In genomic region chr3:106208266-106208665, GRCh38 we compare ENCODE assay signal across 2 cellular contexts.
TF ChIP-seq lines count a peak whose summit lies in the region.

No MANE protein-coding gene starts in this region.

TF ChIP-seq in SK-N-SH, 30 proteins besides CTCF, POLR2A, EP300 and RAD21 (continued from another document):
- TF ChIP-seq GATA2 (CRISPR knock-in tag; IDR thresholded peaks at IDR 0.05) (no peak), CHD2 (IDR thresholded peaks at IDR 0.05; ENCODE audit: low read length, partially characterized antibody) (no peak), TEAD4 (IDR thresholded peaks at IDR 0.05; ENCODE audit: borderline replicate concordance, insufficient read depth) (no peak), RCOR1 (IDR thresholded peaks at IDR 0.05; ENCODE audit: low read length) (no peak), NRF1 (IDR thresholded peaks at IDR 0.05; ENCODE audit: low read depth, low read length) (no peak), NFIC (IDR thresholded peaks at IDR 0.05; ENCODE audit: borderline replicate concordance) (no peak), FOXJ3 (CRISPR knock-in tag; IDR thresholded peaks at IDR 0.05) (no peak), IRF3 (IDR thresholded peaks at IDR 0.05; ENCODE audit: low read depth, low read length) (no peak), RFX5 (IDR thresholded peaks at IDR 0.05; ENCODE audit: low read length) (no peak)

TF ChIP-seq in SK-N-SH treated with all-trans-retinoic acid at 6 μM for 48 hours, 23 proteins besides CTCF, POLR2A, EP300 and RAD21 (continued from another document):
- no peak for TF ChIP-seq PATZ1 (CRISPR knock-in tag; IDR thresholded peaks at IDR 0.05; ENCODE audit: borderline replicate concordance)
- no peak for TF ChIP-seq ISL1 (CRISPR knock-in tag; IDR thresholded peaks at IDR 0.05)
- TF ChIP-seq CSDC2 (CRISPR knock-in tag; IDR thresholded peaks at IDR 0.05) = no peak
- no peak for TF ChIP-seq ZFP3 (CRISPR knock-in tag; IDR thresholded peaks at IDR 0.05)
- TF ChIP-seq TOX (CRISPR knock-in tag; IDR thresholded peaks at IDR 0.05; ENCODE audit: borderline replicate concordance) = no peak
- no peak for TF ChIP-seq TCF4 (CRISPR knock-in tag; IDR thresholded peaks at IDR 0.05; ENCODE audit: borderline replicate concordance)
- no peak for TF ChIP-seq BACH2 (CRISPR knock-in tag; IDR thresholded peaks at IDR 0.05; ENCODE audit: borderline replicate concordance)
- TF ChIP-seq GLIS3 (CRISPR knock-in tag; IDR thresholded peaks at IDR 0.05) = no peak
- no peak for TF ChIP-seq ESRRG (CRISPR knock-in tag; IDR thresholded peaks at IDR 0.05)
- no peak for TF ChIP-seq ZFP30 (CRISPR knock-in tag; IDR thresholded peaks at IDR 0.05)
- TF ChIP-seq OSR1 (CRISPR knock-in tag; IDR thresholded peaks at IDR 0.05) = no peak
- TF ChIP-seq RARB (CRISPR knock-in tag; IDR thresholded peaks at IDR 0.05) = no peak
- no peak for TF ChIP-seq ZC3H10 (CRISPR knock-in tag; IDR thresholded peaks at IDR 0.05)
- TF ChIP-seq ARNTL (CRISPR knock-in tag; IDR thresholded peaks at IDR 0.05; ENCODE audit: borderline replicate concordance, low read depth) = no peak
- TF ChIP-seq, protein P1, sequence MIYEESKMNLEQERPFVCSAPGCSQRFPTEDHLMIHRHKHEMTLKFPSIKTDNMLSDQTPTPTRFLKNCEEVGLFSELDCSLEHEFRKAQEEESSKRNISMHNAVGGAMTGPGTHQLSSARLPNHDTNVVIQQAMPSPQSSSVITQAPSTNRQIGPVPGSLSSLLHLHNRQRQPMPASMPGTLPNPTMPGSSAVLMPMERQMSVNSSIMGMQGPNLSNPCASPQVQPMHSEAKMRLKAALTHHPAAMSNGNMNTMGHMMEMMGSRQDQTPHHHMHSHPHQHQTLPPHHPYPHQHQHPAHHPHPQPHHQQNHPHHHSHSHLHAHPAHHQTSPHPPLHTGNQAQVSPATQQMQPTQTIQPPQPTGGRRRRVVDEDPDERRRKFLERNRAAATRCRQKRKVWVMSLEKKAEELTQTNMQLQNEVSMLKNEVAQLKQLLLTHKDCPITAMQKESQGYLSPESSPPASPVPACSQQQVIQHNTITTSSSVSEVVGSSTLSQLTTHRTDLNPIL (CRISPR knock-in tag; IDR thresholded peaks at IDR 0.05; ENCODE audit: low read depth) = no peak
- no peak for TF ChIP-seq SNAI2 (CRISPR knock-in tag; IDR thresholded peaks at IDR 0.05)
